In genomic region chr1:167447521-167448136, GRCh38 we compare ENCODE assay signal across 8 cellular contexts.
A peak's percentile ranks its signal among the peaks of the same experiment; 100 is the strongest.
DNase-seq lines count a peak whose midpoint lies in the region; ATAC-seq and TF ChIP-seq lines count a peak whose summit lies in the region.

No MANE protein-coding gene starts in this region.

- peak overlapping the region; percentile 35 to 62 (median 50) for H3K27ac ChIP-seq in Peyer's patch
- H3K27ac ChIP-seq in mucosa of rectum (ENCODE audit: low read depth in 2 of 2, low read length in 2 of 2), result peak overlapping the region; percentile 56 to 58

- H3K36me3 Mint-ChIP-seq in Calu3 (ENCODE audit: insufficient read depth, unreplicated experiment), result peaks cover 5% of the 10 kb centered on the region
- H3K36me3 Mint-ChIP-seq in activated T-helper 2 cell treated with anti-CD3 and anti-CD28 coated beads, Interferon-gamma antibody, Interleukin-2, Interleukin-4, amounts not matched to agents 10 μg/mL and 5 μg/mL and 100 μg/mL, durations not matched to agents 14 hours and 24 hours and 36 hours (ENCODE audit: low read depth), result peaks cover 67% of the 10 kb centered on the region

- H3K9ac ChIP-seq in mucosa of rectum (ENCODE audit: low read depth in 1 of 2, low read length in 2 of 2), result peak overlapping the region; percentile 9 to 14

- H3K4me3 ChIP-seq in Peyer's patch (no peak overlapping the region), mucosa of rectum (ENCODE audit: low read length in 2 of 2) (peak overlapping the region; percentile 10 to 47)

- peak overlapping the region; percentile 75 for H3K27ac Mint-ChIP-seq in Calu3 (ENCODE audit: unreplicated experiment)
- H3K27ac Mint-ChIP-seq in activated T-helper 2 cell treated with anti-CD3 and anti-CD28 coated beads, Interferon-gamma antibody, Interleukin-2, Interleukin-4, amounts not matched to agents 10 μg/mL and 5 μg/mL and 100 μg/mL, durations not matched to agents 14 hours and 24 hours and 36 hours, result peak overlapping the region; percentile 94

- H3K4me3 Mint-ChIP-seq in Calu3 (ENCODE audit: low read depth, unreplicated experiment), result peak overlapping the region; percentile 43
- peak overlapping the region; percentile 65 for H3K4me3 Mint-ChIP-seq in activated T-helper 2 cell treated with anti-CD3 and anti-CD28 coated beads, Interferon-gamma antibody, Interleukin-2, Interleukin-4, amounts not matched to agents 10 μg/mL and 5 μg/mL and 100 μg/mL, durations not matched to agents 14 hours and 24 hours and 36 hours (ENCODE audit: low read depth)

- no TSS peak for BruUV-seq in Calu3 (replicated peaks; lab: Mats Ljungman, UMichigan)

- H3K27me3 ChIP-seq in Peyer's patch (no peaks in the 10 kb centered on the region), mucosa of rectum (ENCODE audit: control insufficient read depth in 2 of 2, insufficient read depth in 2 of 2, low read length in 2 of 2) (no peaks in the 10 kb centered on the region)

- peaks cover 3% of the 10 kb centered on the region for H3K4me1 Mint-ChIP-seq in Calu3 (ENCODE audit: low read depth, unreplicated experiment)
- H3K4me1 Mint-ChIP-seq in activated T-helper 2 cell treated with anti-CD3 and anti-CD28 coated beads, Interferon-gamma antibody, Interleukin-2, Interleukin-4, amounts not matched to agents 10 μg/mL and 5 μg/mL and 100 μg/mL, durations not matched to agents 14 hours and 24 hours and 36 hours (ENCODE audit: low read depth), result peaks cover 64% of the 10 kb centered on the region

- peak; percentile 45 for ATAC-seq in HG02763 (IDR thresholded peaks at IDR 0.05; ENCODE audit: unreplicated experiment)
- ATAC-seq in GM21717 (IDR thresholded peaks at IDR 0.05; ENCODE audit: unreplicated experiment), result no peak

- intact Hi-C loops in Calu3 (cut with micrococcal nuclease; ENCODE audit: unreplicated experiment), result loop anchor here (5.0 kb wide), 1 partner anchor 85 kb away; no protein-coding TSS in a partner anchor
- intact Hi-C loops in activated T-helper 2 cell treated with anti-CD3 and anti-CD28 coated beads, Interferon-gamma antibody, Interleukin-2, Interleukin-4, amounts not matched to agents 10 μg/mL and 5 μg/mL and 100 μg/mL, durations not matched to agents 14 hours and 24 hours and 36 hours (cut with micrococcal nuclease), result loop anchor here (1.0 to 2.0 kb wide), 4 partner anchors 9 to 227 kb away; partner anchors contain the start of genes CD247 and POU2F1

- H3K36me3 ChIP-seq in Peyer's patch (no peaks in the 10 kb centered on the region), mucosa of rectum (ENCODE audit: control insufficient read depth in 2 of 2, insufficient read depth in 2 of 2, low read length in 2 of 2) (no peaks in the 10 kb centered on the region)

- no peaks in the 10 kb centered on the region for H3K9me3 Mint-ChIP-seq in Calu3 (ENCODE audit: low read depth, unreplicated experiment)
- no peaks in the 10 kb centered on the region for H3K9me3 Mint-ChIP-seq in activated T-helper 2 cell treated with anti-CD3 and anti-CD28 coated beads, Interferon-gamma antibody, Interleukin-2, Interleukin-4, amounts not matched to agents 10 μg/mL and 5 μg/mL and 100 μg/mL, durations not matched to agents 14 hours and 24 hours and 36 hours

- no peaks in the 10 kb centered on the region for H3K4me1 ChIP-seq in Peyer's patch
- H3K4me1 ChIP-seq in mucosa of rectum (ENCODE audit: control insufficient read depth in 2 of 2, insufficient read depth in 2 of 2, low read length in 2 of 2), result peaks cover 8 to 11% of the 10 kb centered on the region in 2 donors

- TF ChIP-seq POLR2A in Peyer's patch (IDR thresholded peaks at IDR 0.05), result no peak

- no peaks in the 10 kb centered on the region for H3K9me3 ChIP-seq in Peyer's patch
- no peaks in the 10 kb centered on the region for H3K9me3 ChIP-seq in mucosa of rectum (ENCODE audit: control insufficient read depth in 2 of 2, low read length in 2 of 2)

- CTCF ChIA-PET in Calu3 (lab: Charles Lee), result interaction anchor here (0.6 to 1.8 kb wide), 16 partner anchors 9 to 539 kb away, joined by 3 to 5 read pairs (median 3); partner anchors contain the start of gene POU2F1

- H3K27me3 Mint-ChIP-seq in Calu3 (ENCODE audit: unreplicated experiment), result no peaks in the 10 kb centered on the region
- no peaks in the 10 kb centered on the region for H3K27me3 Mint-ChIP-seq in activated T-helper 2 cell treated with anti-CD3 and anti-CD28 coated beads, Interferon-gamma antibody, Interleukin-2, Interleukin-4, amounts not matched to agents 10 μg/mL and 5 μg/mL and 100 μg/mL, durations not matched to agents 14 hours and 24 hours and 36 hours (ENCODE audit: low read depth)

- TF ChIP-seq CTCF in Calu3 (IDR thresholded peaks at IDR 0.05; ENCODE audit: unreplicated experiment) (no peak), Peyer's patch (IDR thresholded peaks at IDR 0.05) (no peak)

- DNase-seq in Calu3 (peak; percentile 81), Peyer's patch (peak in 2 of 3 donors; percentile 80 to 85), hepatic stellate cell (ENCODE audit: low spot score) (no peak), NCI-H2107 (lab: John Stamatoyannopoulos, UW) (no peak)
- DNase-seq in activated T-helper 2 cell treated with anti-CD3 and anti-CD28 coated beads, Interferon-gamma antibody, Interleukin-2, Interleukin-4, amounts not matched to agents 10 μg/mL and 5 μg/mL and 100 μg/mL, durations not matched to agents 14 hours and 24 hours and 36 hours (ENCODE audit: low spot score), result peak; percentile 69

Comparison
In these comparisons a context has a peak if more than half of its experiments do, and no peak if none do; other contexts are left out.
1. DNase-seq: peak in Calu3 (single experiment), Peyer's patch (2 of 3) and activated T-helper 2 cell treated with anti-CD3 and anti-CD28 coated beads, Interferon-gamma antibody, Interleukin-2, Interleukin-4, amounts not matched to agents 10 μg/mL and 5 μg/mL and 100 μg/mL, durations not matched to agents 14 hours and 24 hours and 36 hours (single experiment); none in hepatic stellate cell (single experiment) and NCI-H2107 (single experiment).
2. H3K4me3 ChIP-seq: peak in mucosa of rectum (2 of 2); none in Peyer's patch (0 of 4).